19 cellular contexts compared by ENCODE assay signal in the genomic region with DNA sequence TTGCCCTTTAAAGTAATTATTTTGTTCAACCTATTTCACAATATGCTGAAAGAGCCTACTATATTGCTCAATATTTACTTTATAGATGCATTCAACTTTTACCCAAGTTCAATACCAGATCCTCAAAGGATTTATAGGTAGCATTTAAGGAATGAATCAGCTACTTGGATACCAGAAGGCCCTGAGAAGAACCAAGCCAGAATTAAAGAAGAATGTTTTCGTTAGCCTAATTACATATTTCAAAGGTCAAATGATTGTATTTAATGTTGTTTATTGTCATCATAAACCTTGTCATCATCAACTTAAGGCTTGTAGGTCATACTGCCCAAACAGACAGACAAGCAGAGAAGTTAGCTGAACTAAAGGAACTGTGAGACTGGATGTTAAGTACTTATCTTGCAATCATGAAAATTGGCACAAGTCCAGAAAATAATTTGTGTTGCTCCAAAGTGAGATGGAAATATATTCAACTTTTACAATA.
DNase-seq lines count a peak whose midpoint lies in the region; ATAC-seq and TF ChIP-seq lines count a peak whose summit lies in the region.
"Had no signal": no experiment of that assay in that cellular context is flagged by ENCODE, and none has a peak within 500 bp of the region (broad histone marks: within the 10 kb centered on the region; RNA-seq: fewer than 3 reads in every experiment).

No MANE protein-coding gene starts in this region.

- H3K4me1 ChIP-seq in SK-N-SH (ENCODE audit: control insufficient read depth in 1 of 2, insufficient read depth in 2 of 2, low read depth in 1 of 2, low read length in 1 of 2): peaks cover 0 to 6% of the 10 kb centered on the region in 2 experiments; a peak in 3 of 4 replicates
- H3K4me1 ChIP-seq: neural progenitor cell, uterus had no signal

- peaks cover 5% of the 10 kb centered on the region for H3F3A ChIP-seq in SK-N-SH (replicated peaks; ENCODE audit: insufficient read depth)

- ATAC-seq in SK-N-SH treated with all-trans-retinoic acid at 6 μM for 48 hours: no peak
- ATAC-seq: activated T-cell treated with anti-CD3 and anti-CD28 coated beads, Interleukin-2, amount 50 U/mL, for 72 hours; heart right ventricle had no signal

- in situ Hi-C loops in ACHN (cut with HindIII; ENCODE audit: low pct_ligation_motif_present, low pct_unique_long_range_greater_than_20kb, low sequenced_read_pairs): no loop called here

- no peaks in the 10 kb centered on the region for H3K79me2 ChIP-seq in SK-N-SH (ENCODE audit: insufficient read depth)

- TF ChIP-seq RAD21 in SK-N-SH (IDR thresholded peaks at IDR 0.05; ENCODE audit: low read length): no peak

- H3K9me3 ChIP-seq in SK-N-SH: no peaks in the 10 kb centered on the region
- H3K9me3 ChIP-seq: uterus had no signal

- no peak overlapping the region for H2AFZ ChIP-seq in SK-N-SH (ENCODE audit: low read depth)
- H2AFZ ChIP-seq: neural progenitor cell had no signal

- DNase-seq in SK-N-SH (no peak), T1000 (lab: John Stamatoyannopoulos, UW) (peak; percentile 2), fibroblast of mammary gland (ENCODE audit: low read depth) (peak; percentile 62), NCI-H2107 treated with DMSO at 0.1 percent for 48 hours (lab: John Stamatoyannopoulos, UW; ENCODE audit: unreplicated experiment) (no peak), ACHN (no peak), islet precursor cell (no peak)
- DNase-seq in activated CD4-positive, alpha-beta T cell treated with anti-CD3 and anti-CD28 coated beads, Interleukin-2, amount 50 U/mL, for 4 hours: no peak
- DNase-seq: activated CD4-positive, alpha-beta memory T cell treated with anti-CD3 and anti-CD28 coated beads, Interleukin-2, amount 10 ng/mL, durations not matched to agents 7 days and 5 days; activated naive CD8-positive, alpha-beta T cell treated with anti-CD3 and anti-CD28 coated beads, Interleukin-2, amount 10 ng/mL, durations not matched to agents 7 days and 5 days; activated T-cell treated with anti-CD3 and anti-CD28 coated beads, Interleukin-2, amount 50 U/mL, for 72 hours; heart right ventricle; kidney; NCI-H2029 treated with DMSO at 0.1 percent for 48 hours; NCI-H526 treated with DMSO at 0.1 percent for 48 hours; retina; RPMI8226; uterus had no signal

- no peaks in the 10 kb centered on the region for H3K36me3 ChIP-seq in SK-N-SH (replicated peaks in 1 of 2; ENCODE audit: control insufficient read depth in 1 of 2, insufficient read depth in 2 of 2, low read length in 1 of 2)
- H3K36me3 ChIP-seq: heart right ventricle, neural progenitor cell, uterus had no signal

- no peak overlapping the region for H3K4me2 ChIP-seq in SK-N-SH
- H3K4me2 ChIP-seq: neural progenitor cell had no signal

- CTCF ChIA-PET in SK-N-SH (lab: Yijun Ruan, JAX): no interaction called here

- TF ChIP-seq CTCF in SK-N-SH (IDR thresholded peaks at IDR 0.05): no peak
- no peak for TF ChIP-seq CTCF in fibroblast of mammary gland (conservative IDR thresholded peaks at IDR 0.05; ENCODE audit: control insufficient read depth, insufficient read depth, low read depth, low read length)

- no peak overlapping the region for H3K27ac ChIP-seq in SK-N-SH (ENCODE audit: low read depth in 2 of 2, low read length in 1 of 2)
- H3K27ac ChIP-seq: heart right ventricle, neural progenitor cell, uterus had no signal

- no peak overlapping the region for H3K9ac ChIP-seq in SK-N-SH
- H3K9ac ChIP-seq: neural progenitor cell had no signal

- POLR2A ChIA-PET in SK-N-SH (lab: Yijun Ruan, JAX): no interaction called here

- no peaks in the 10 kb centered on the region for H3K9me2 ChIP-seq in SK-N-SH

- H3K4me3 ChIP-seq in SK-N-SH (ENCODE audit: low read depth in 2 of 2, low read length in 1 of 2) (no peak overlapping the region), fibroblast of mammary gland (ENCODE audit: control insufficient read depth, low read depth, low read length) (no peak overlapping the region)
- H3K4me3 ChIP-seq: heart right ventricle, neural progenitor cell, uterus had no signal

- no peaks in the 10 kb centered on the region for H3K27me3 ChIP-seq in SK-N-SH (ENCODE audit: insufficient read depth)
- H3K27me3 ChIP-seq: heart right ventricle, neural progenitor cell, uterus had no signal

- WGBS in SK-N-SH (ENCODE audit: low lambda C conversion rate): 91% methylated on average over 1 of the region's 1 CpG

- no peak for TF ChIP-seq EP300 in SK-N-SH (IDR thresholded peaks at IDR 0.05; ENCODE audit: borderline replicate concordance in 1 of 2, low read depth in 1 of 2, low read length in 1 of 2)

- H4K20me1 ChIP-seq in SK-N-SH (ENCODE audit: insufficient read depth): no peaks in the 10 kb centered on the region

TF ChIP-seq in SK-N-SH, 30 proteins besides CTCF, POLR2A, EP300 and RAD21:
- TF ChIP-seq NFIC (IDR thresholded peaks at IDR 0.05; ENCODE audit: borderline replicate concordance) (peak; percentile 27; the same call in 1 of the 2 replicates), RXRA (IDR thresholded peaks at IDR 0.05; ENCODE audit: borderline replicate concordance, low read depth) (no peak)

TF ChIP-seq in SK-N-SH treated with all-trans-retinoic acid at 6 μM for 48 hours, 23 proteins besides CTCF, POLR2A, EP300 and RAD21:
- TF ChIP-seq PATZ1 (CRISPR knock-in tag; IDR thresholded peaks at IDR 0.05; ENCODE audit: borderline replicate concordance) (no peak), CREB5 (CRISPR knock-in tag; IDR thresholded peaks at IDR 0.05; ENCODE audit: low read depth) (no peak), ESRRG (CRISPR knock-in tag; IDR thresholded peaks at IDR 0.05) (no peak), ZNF70 (CRISPR knock-in tag; IDR thresholded peaks at IDR 0.05) (no peak), ZNF8 (CRISPR knock-in tag; IDR thresholded peaks at IDR 0.05) (no peak), RARB (CRISPR knock-in tag; IDR thresholded peaks at IDR 0.05) (no peak), ZC3H10 (CRISPR knock-in tag; IDR thresholded peaks at IDR 0.05) (no peak), ARNTL (CRISPR knock-in tag; IDR thresholded peaks at IDR 0.05; ENCODE audit: borderline replicate concordance, low read depth) (no peak), ZFP30 (CRISPR knock-in tag; IDR thresholded peaks at IDR 0.05) (no peak), SNAI2 (CRISPR knock-in tag; IDR thresholded peaks at IDR 0.05) (no peak), ISL1 (CRISPR knock-in tag; IDR thresholded peaks at IDR 0.05) (no peak), CSRNP3 (CRISPR knock-in tag; IDR thresholded peaks at IDR 0.05) (no peak), OSR1 (CRISPR knock-in tag; IDR thresholded peaks at IDR 0.05) (no peak)

Comparison
In these comparisons a context has a peak if more than half of its experiments do, and no peak if none do; other contexts are left out.
1. DNase-seq: peak in T1000 (single experiment) and fibroblast of mammary gland (single experiment); none in SK-N-SH (single experiment), NCI-H2107 treated with DMSO at 0.1 percent for 48 hours (single experiment), activated CD4-positive, alpha-beta T cell treated with anti-CD3 and anti-CD28 coated beads, Interleukin-2, amount 50 U/mL, for 4 hours (0 of 2), ACHN (single experiment) and islet precursor cell (single experiment).